Comparison of ENCODE assay signal across 1 cellular context in the genomic region with DNA sequence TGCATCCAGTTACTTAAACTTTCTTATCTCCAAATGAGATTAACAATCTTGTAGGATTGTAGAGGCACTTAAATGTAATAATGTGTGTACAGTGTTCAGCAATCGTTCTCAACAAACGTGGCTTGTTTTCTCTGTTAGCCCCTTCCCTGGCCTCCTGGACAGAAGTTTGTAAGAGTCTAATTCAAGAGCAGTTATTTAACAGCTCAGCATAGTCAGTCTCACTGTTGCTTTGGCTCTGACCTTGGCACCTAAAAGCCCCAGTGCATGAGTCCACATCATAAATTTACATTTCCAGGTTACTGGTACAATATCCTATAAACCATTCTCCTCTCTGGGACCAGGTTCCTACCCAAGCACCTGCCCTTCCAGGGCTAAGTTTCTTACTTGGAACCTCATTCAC.
TF ChIP-seq lines count a peak whose summit lies in the region.

No MANE protein-coding gene starts in this region.

TF ChIP-seq in HepG2, 621 proteins besides CTCF, POLR2A, EP300 and RAD21:
- TF ChIP-seq ZNF33A (CRISPR knock-in tag; IDR thresholded peaks at IDR 0.05; ENCODE audit: borderline replicate concordance) (0 out of 2 replicates have a peak, but pooled peaks have one; percentile 22), ZKSCAN1 (IDR thresholded peaks at IDR 0.05; ENCODE audit: low read length) (0 out of 2 replicates have a peak, but pooled peaks have one; percentile 34), ZSCAN29 (CRISPR knock-in tag; conservative IDR thresholded peaks at IDR 0.05) (no peak), SRF (IDR thresholded peaks at IDR 0.05; ENCODE audit: low read depth, low read length) (no peak), HMG20B (CRISPR knock-in tag; conservative IDR thresholded peaks at IDR 0.05) (no peak), RARA (CRISPR knock-in tag; IDR thresholded peaks at IDR 0.05) (peak; percentile 50; the same call in 1 of the 2 replicates)
- TF ChIP-seq, protein P1, sequence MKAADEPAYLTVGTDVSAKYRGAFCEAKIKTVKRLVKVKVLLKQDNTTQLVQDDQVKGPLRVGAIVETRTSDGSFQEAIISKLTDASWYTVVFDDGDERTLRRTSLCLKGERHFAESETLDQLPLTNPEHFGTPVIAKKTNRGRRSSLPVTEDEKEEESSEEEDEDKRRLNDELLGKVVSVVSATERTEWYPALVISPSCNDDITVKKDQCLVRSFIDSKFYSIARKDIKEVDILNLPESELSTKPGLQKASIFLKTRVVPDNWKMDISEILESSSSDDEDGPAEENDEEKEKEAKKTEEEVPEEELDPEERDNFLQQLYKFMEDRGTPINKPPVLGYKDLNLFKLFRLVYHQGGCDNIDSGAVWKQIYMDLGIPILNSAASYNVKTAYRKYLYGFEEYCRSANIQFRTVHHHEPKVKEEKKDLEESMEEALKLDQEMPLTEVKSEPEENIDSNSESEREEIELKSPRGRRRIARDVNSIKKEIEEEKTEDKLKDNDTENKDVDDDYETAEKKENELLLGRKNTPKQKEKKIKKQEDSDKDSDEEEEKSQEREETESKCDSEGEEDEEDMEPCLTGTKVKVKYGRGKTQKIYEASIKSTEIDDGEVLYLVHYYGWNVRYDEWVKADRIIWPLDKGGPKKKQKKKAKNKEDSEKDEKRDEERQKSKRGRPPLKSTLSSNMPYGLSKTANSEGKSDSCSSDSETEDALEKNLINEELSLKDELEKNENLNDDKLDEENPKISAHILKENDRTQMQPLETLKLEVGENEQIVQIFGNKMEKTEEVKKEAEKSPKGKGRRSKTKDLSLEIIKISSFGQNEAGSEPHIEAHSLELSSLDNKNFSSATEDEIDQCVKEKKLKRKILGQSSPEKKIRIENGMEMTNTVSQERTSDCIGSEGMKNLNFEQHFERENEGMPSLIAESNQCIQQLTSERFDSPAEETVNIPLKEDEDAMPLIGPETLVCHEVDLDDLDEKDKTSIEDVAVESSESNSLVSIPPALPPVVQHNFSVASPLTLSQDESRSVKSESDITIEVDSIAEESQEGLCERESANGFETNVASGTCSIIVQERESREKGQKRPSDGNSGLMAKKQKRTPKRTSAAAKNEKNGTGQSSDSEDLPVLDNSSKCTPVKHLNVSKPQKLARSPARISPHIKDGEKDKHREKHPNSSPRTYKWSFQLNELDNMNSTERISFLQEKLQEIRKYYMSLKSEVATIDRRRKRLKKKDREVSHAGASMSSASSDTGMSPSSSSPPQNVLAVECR (CRISPR knock-in tag; IDR thresholded peaks at IDR 0.05; ENCODE audit: borderline replicate concordance), result no peak
